In the genomic region with DNA sequence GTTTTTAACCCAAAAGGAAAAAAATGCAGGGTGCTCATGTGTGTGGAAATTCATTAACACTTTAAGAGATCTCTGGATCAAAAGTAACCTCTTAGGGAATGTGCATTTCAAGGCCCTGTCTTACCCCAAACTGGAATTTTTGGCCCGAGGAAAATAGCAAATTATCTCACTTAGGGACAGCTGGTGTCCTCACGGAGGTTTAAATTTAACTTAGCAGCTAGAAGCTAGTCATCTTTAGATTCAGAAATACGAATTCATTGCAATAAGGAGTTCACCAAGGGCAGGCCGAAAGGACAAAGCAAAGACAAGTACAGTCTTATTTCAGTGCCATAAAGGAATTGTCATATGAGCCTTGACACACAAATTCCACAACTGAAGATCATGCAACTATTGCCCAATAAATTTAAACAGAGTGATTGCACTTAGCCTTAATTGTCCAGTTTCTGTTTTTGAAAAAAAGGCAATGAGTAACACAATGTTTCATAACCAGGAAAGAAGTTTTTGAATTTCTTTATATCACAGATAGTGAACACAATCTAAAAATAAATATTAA, we compare ENCODE assay signal across 13 cellular contexts. TPM values are rescaled to one million over a fixed set of nuclear protein-coding genes. Genes with fewer than 3 reads are reported as not detected.
A peak's percentile ranks its signal among the peaks of the same experiment; 100 is the strongest.
DNase-seq lines count a peak whose midpoint lies in the region; ATAC-seq and TF ChIP-seq lines count a peak whose summit lies in the region.
"Had no signal": no experiment of that assay in that cellular context is flagged by ENCODE, and none has a peak within 500 bp of the region (broad histone marks: within the 10 kb centered on the region; RNA-seq: fewer than 3 reads in every experiment).

No MANE protein-coding gene starts in this region.

- no peaks in the 10 kb centered on the region for H3K27me3 ChIP-seq in left lung
- H3K27me3 ChIP-seq: tibial nerve had no signal

- intact Hi-C loops in Right ventricle myocardium inferior (cut with DNase I) (loop anchor here (10.0 kb wide), 1 partner anchor 244 kb away; no protein-coding TSS in a partner anchor), cardiac septum (cut with DNase I) (no loop called here), left lung (cut with DNase I) (no loop called here)
- intact Hi-C loops in activated naive CD4-positive, alpha-beta T cell treated with anti-CD3 and anti-CD28 coated beads for 36 hours (cut with micrococcal nuclease): loop anchor here (5.0 kb wide), 1 partner anchor 49 kb away; no protein-coding TSS in a partner anchor

- H3K4me3 Mint-ChIP-seq in activated naive CD4-positive, alpha-beta T cell treated with anti-CD3 and anti-CD28 coated beads for 36 hours: no peak overlapping the region
- H3K4me3 Mint-ChIP-seq: B cell had no signal

- CTCF ChIA-PET in activated naive CD4-positive, alpha-beta T cell treated with anti-CD3 and anti-CD28 coated beads for 36 hours (lab: Charles Lee): no interaction called here

- H3K9me3 Mint-ChIP-seq in activated naive CD4-positive, alpha-beta T cell treated with anti-CD3 and anti-CD28 coated beads for 36 hours: no peaks in the 10 kb centered on the region

- no peak overlapping the region for H3K27ac Mint-ChIP-seq in activated naive CD4-positive, alpha-beta T cell treated with anti-CD3 and anti-CD28 coated beads for 36 hours
- H3K27ac Mint-ChIP-seq: activated naive CD4-positive, alpha-beta T cell treated with anti-CD3 and anti-CD28 coated beads, Interleukin-2, amount 50 U/mL, for 72 hours; B cell had no signal

- peak; percentile 56 for ATAC-seq in Right ventricle myocardium inferior
- peak; percentile 67 for ATAC-seq in left lung
- no peak for ATAC-seq in GM21390 (IDR thresholded peaks at IDR 0.05; ENCODE audit: unreplicated experiment)
- no peak for ATAC-seq in HG03521 (IDR thresholded peaks at IDR 0.05; ENCODE audit: unreplicated experiment)
- ATAC-seq: activated naive CD4-positive, alpha-beta T cell treated with anti-CD3 and anti-CD28 coated beads, Interleukin-2, amount 50 U/mL, for 72 hours had no signal

- H3K36me3 ChIP-seq in left lung: no peaks in the 10 kb centered on the region
- H3K36me3 ChIP-seq: tibial nerve had no signal

- TF ChIP-seq CTCF in choroid plexus epithelial cell (conservative IDR thresholded peaks at IDR 0.05; ENCODE audit: low read depth, low read length): no peak
- TF ChIP-seq CTCF in left lung (IDR thresholded peaks at IDR 0.05): no peak

- H3K27me3 Mint-ChIP-seq in activated naive CD4-positive, alpha-beta T cell treated with anti-CD3 and anti-CD28 coated beads for 36 hours (ENCODE audit: low read depth): no peaks in the 10 kb centered on the region
- H3K27me3 Mint-ChIP-seq: B cell had no signal

- H3K4me1 Mint-ChIP-seq in activated naive CD4-positive, alpha-beta T cell treated with anti-CD3 and anti-CD28 coated beads for 36 hours (ENCODE audit: low read depth): no peaks in the 10 kb centered on the region
- H3K4me1 Mint-ChIP-seq: B cell had no signal

- H3K36me3 Mint-ChIP-seq in activated naive CD4-positive, alpha-beta T cell treated with anti-CD3 and anti-CD28 coated beads for 36 hours (ENCODE audit: low read depth): no peaks in the 10 kb centered on the region
- H3K36me3 Mint-ChIP-seq: activated naive CD4-positive, alpha-beta T cell treated with anti-CD3 and anti-CD28 coated beads, Interleukin-2, amount 50 U/mL, for 72 hours had no signal

- H3K4me3 ChIP-seq in choroid plexus epithelial cell (ENCODE audit: low read depth, low read length) (no peak overlapping the region), left lung (no peak overlapping the region)
- H3K4me3 ChIP-seq: tibial nerve had no signal

- peaks cover 12 to 32% of the 10 kb centered on the region in 2 donors for H3K4me1 ChIP-seq in left lung

- DNase-seq in Right ventricle myocardium inferior (ENCODE audit: missing footprints) (no peak), cardiac septum (ENCODE audit: low spot score) (no peak), choroid plexus epithelial cell (ENCODE audit: low read depth) (peak; percentile 91), left lung (no peak), NCI-H82 (lab: John Stamatoyannopoulos, UW) (no peak)
- no peak for DNase-seq in activated naive CD4-positive, alpha-beta T cell treated with anti-CD3 and anti-CD28 coated beads for 36 hours
- DNase-seq: NCI-H1092 treated with DMSO at 0.1 percent for 48 hours had no signal

- peak overlapping the region; percentile 71 to 79 for H3K27ac ChIP-seq in left lung

- no peaks in the 10 kb centered on the region for H3K9me3 ChIP-seq in left lung
- H3K9me3 ChIP-seq: tibial nerve had no signal

RNA-seq across cellular contexts. Expression of gene SEMA3C, which starts 22.4 kb away (rescaled TPM):
- total RNA-seq in Right ventricle myocardium inferior (67.8 TPM), cardiac septum (60.8 TPM), left lung (10 to 100 TPM; 58.0 to 63.1 TPM)
- not detected for total RNA-seq in activated naive CD4-positive, alpha-beta T cell treated with anti-CD3 and anti-CD28 coated beads for 36 hours
- total RNA-seq: activated naive CD4-positive, alpha-beta T cell treated with anti-CD3 and anti-CD28 coated beads, Interleukin-2, amount 50 U/mL, for 72 hours; B cell; T-helper 1 cell treated with Interleukin-12 subunit alpha and Interleukin-12 subunit beta and Interleukin-4 antibody, amounts not matched to agents 30 ng/mL and 1 ng/mL, for 36 hours had no signal

Comparison
In these comparisons a context has a peak if more than half of its experiments do, and no peak if none do; other contexts are left out.
1. intact Hi-C loops: an anchor here in Right ventricle myocardium inferior (10.0 kb wide) and activated naive CD4-positive, alpha-beta T cell treated with anti-CD3 and anti-CD28 coated beads for 36 hours (5.0 kb wide); none called in cardiac septum and left lung.
2. ATAC-seq: peak in Right ventricle myocardium inferior (single experiment) and left lung (single experiment); none in GM21390 (single experiment) and HG03521 (single experiment).
3. RNA of gene SEMA3C, which starts 22.4 kb away (total RNA-seq): 67.8 TPM in Right ventricle myocardium inferior (single experiment), 58.0 to 63.1 TPM in left lung and 60.8 TPM in cardiac septum (single experiment); not detected in activated naive CD4-positive, alpha-beta T cell treated with anti-CD3 and anti-CD28 coated beads for 36 hours; every median in the first group is over 10 times any median in the second.